ENCODE assay signal across 17 cellular contexts in genomic region chr20:46913329-46914044, GRCh38. TPM values are rescaled to one million over a fixed set of nuclear protein-coding genes. Genes with fewer than 3 reads are reported as not detected.
"Had no signal": no experiment of that assay in that cellular context is flagged by ENCODE, and none has a peak within 500 bp of the region (broad histone marks: within the 10 kb centered on the region; RNA-seq: fewer than 3 reads in every experiment).

No MANE protein-coding gene starts in this region.

- H3K36me3 ChIP-seq: colonic mucosa, heart left ventricle, ovary, right atrium auricular region, stomach, thoracic aorta, transverse colon had no signal

- H3K4me1 ChIP-seq: colonic mucosa, heart left ventricle, right atrium auricular region, transverse colon had no signal

- H3K9me3 ChIP-seq: colonic mucosa, mucosa of descending colon, stomach, thoracic aorta, transverse colon had no signal

- H3K27me3 ChIP-seq: colonic mucosa, ovary, right atrium auricular region, transverse colon had no signal

- H3K36me3 Mint-ChIP-seq: naive thymus-derived CD8-positive, alpha-beta T cell had no signal

- ATAC-seq: heart left ventricle; mucosa of descending colon; naive thymus-derived CD8-positive, alpha-beta T cell had no signal

- H3K27ac ChIP-seq: colonic mucosa, heart left ventricle, ovary, right atrium auricular region, stomach, thoracic aorta, transverse colon had no signal

- H3K27ac Mint-ChIP-seq: naive thymus-derived CD8-positive, alpha-beta T cell had no signal

- H3K4me3 ChIP-seq: colonic mucosa, heart left ventricle, mucosa of descending colon, ovary, right atrium auricular region, stomach, thoracic aorta, transverse colon had no signal

- H3K4me3 Mint-ChIP-seq: naive thymus-derived CD8-positive, alpha-beta T cell had no signal

- DNase-seq: colonic mucosa; dermis blood vessel endothelial cell; foreskin melanocyte; heart left ventricle; hippocampal formation; mucosa of descending colon; naive thymus-derived CD8-positive, alpha-beta T cell; ovary; small intestine; stimulated activated CD4-positive, alpha-beta T cell treated with anti-CD3 and anti-CD28 coated beads, Interleukin-12 subunit alpha, Interleukin-12 subunit beta, amount 100 ng/mL, for 4 hours; stimulated activated naive CD4-positive, alpha-beta T cell; stomach; substantia nigra; transverse colon had no signal

RNA-seq across cellular contexts. Expression of gene EYA2, which starts 18.8 kb away (rescaled TPM):
- total RNA-seq: dermis blood vessel endothelial cell; kidney epithelial cell; naive thymus-derived CD8-positive, alpha-beta T cell had no signal
